Comparison of ENCODE assay signal across 8 cellular contexts in the genomic region with DNA sequence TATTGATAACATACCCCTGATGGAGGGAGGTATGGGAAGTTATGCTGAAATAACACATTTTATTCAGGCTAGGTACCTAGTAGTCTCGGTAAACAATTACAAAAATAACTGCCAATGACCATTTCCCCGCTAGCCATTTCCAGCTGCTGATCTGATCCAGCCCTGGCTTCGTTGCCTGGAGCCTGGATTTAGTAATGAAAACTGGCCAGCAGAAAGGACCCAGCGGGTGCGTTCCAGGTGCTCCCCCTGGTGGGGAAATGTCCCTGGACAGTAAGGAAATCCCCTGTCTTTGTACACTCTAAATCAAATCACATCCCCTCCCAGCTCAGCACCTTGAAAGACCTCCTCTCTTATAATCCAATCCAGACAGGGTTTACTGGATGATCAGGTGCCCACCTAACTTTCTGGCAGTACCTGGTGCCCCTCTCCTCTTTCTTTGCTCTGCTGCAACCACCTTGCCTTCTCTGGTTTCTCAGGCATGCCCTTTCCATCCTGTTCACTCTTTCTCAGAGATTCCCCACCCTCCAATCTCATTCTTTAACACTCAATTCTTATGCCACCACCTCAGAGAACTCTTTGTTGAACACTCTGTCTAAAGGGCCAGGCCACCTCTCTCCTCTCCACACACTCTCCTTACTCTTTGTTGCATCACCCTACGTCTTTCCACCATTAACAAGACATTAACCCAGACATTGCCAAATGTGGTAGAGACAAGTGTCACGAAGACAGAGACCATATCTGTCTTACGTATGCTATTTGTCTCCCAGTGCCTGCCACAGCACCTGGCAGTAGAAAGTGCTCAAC. TPM values are rescaled to one million over a fixed set of nuclear protein-coding genes. Genes with fewer than 3 reads are reported as not detected.
A peak's percentile ranks its signal among the peaks of the same experiment; 100 is the strongest.
DNase-seq lines count a peak whose midpoint lies in the region; ATAC-seq and TF ChIP-seq lines count a peak whose summit lies in the region.

No MANE protein-coding gene starts in this region.

- H3K27ac Mint-ChIP-seq in HFFc6 = no peak overlapping the region

- H3K9me3 Mint-ChIP-seq in HFFc6 = no peaks in the 10 kb centered on the region

- no peak overlapping the region for H3K4me3 Mint-ChIP-seq in HFFc6

- ATAC-seq in HG03378 (IDR thresholded peaks at IDR 0.05; ENCODE audit: unreplicated experiment) = no peak

- DNase-seq in CMK (ENCODE audit: low read depth) (peak; percentile 3), HFFc6 (peak; percentile 65), SKM-1 (lab: John Stamatoyannopoulos, UW; ENCODE audit: unreplicated experiment) (peak; percentile 55), ascending aorta (ENCODE audit: low spot score in 2 of 2) (peak; percentile 36 to 81), hippocampal formation (lab: John Stamatoyannopoulos, UW) (peak; percentile 1 to 13), NCI-H1436 (lab: John Stamatoyannopoulos, UW) (no peak)
- DNase-seq in stimulated activated CD4-positive, alpha-beta T cell treated with anti-CD3 and anti-CD28 coated beads, Interleukin-15, amount 100 ng/mL, for 24 hours = peak; percentile 76

- no peaks in the 10 kb centered on the region for H3K36me3 ChIP-seq in ascending aorta

- 0 out of 2 replicates have a peak, but pooled peaks cover 6% of the 10 kb centered on the region for H3K4me1 Mint-ChIP-seq in HFFc6 (ENCODE audit: low read depth)

- H3K4me1 ChIP-seq in ascending aorta = no peaks in the 10 kb centered on the region

- peaks cover 3% of the 10 kb centered on the region for H3K27me3 Mint-ChIP-seq in HFFc6 (ENCODE audit: insufficient read depth)

- H3K27ac ChIP-seq in ascending aorta = no peak overlapping the region

- intact Hi-C loops in ascending aorta (cut with DNase I) = loop anchor here (1.0 to 5.0 kb wide), 3 partner anchors 66 to 195 kb away; no protein-coding TSS in a partner anchor

- H3K36me3 Mint-ChIP-seq in HFFc6 (ENCODE audit: low read depth) = no peaks in the 10 kb centered on the region

- no peak overlapping the region for H3K4me3 ChIP-seq in ascending aorta

- no peaks in the 10 kb centered on the region for H3K9me3 ChIP-seq in ascending aorta

- TF ChIP-seq CTCF in HFFc6 (IDR thresholded peaks at IDR 0.05) = peak; percentile 93
- peak; percentile 13 to 83 (median 74) for TF ChIP-seq CTCF in ascending aorta (IDR thresholded peaks at IDR 0.05)

- no peaks in the 10 kb centered on the region for H3K27me3 ChIP-seq in ascending aorta

RNA-seq across cellular contexts. Expression of a gene that starts 50.1 kb away (rescaled TPM):
- 10 to 100 TPM; 54.9 to 66.9 (median 62.6) TPM for total RNA-seq in HFFc6 (2021; fragmentation: NEBNext Ultra II Directional; extraction: Animal tissue kit (Norgen Biotek cat#: 25700))
- 23.8 TPM for total RNA-seq in ascending aorta

RNA-seq across cellular contexts. Expression of a gene that starts 53.8 kb away (rescaled TPM):
- total RNA-seq in HFFc6 (2021; fragmentation: NEBNext Ultra II Directional; extraction: Animal tissue kit (Norgen Biotek cat#: 25700)) = 100 to 1,000 TPM; 529 to 911 (median 784) TPM
- total RNA-seq in ascending aorta = 174 TPM
